10 cellular contexts compared by ENCODE assay signal in genomic region chr22:40043086-40043485, GRCh38. TPM values are rescaled to one million over a fixed set of nuclear protein-coding genes. Genes with fewer than 3 reads are reported as not detected.
A peak's percentile ranks its signal among the peaks of the same experiment; 100 is the strongest.
DNase-seq lines count a peak whose midpoint lies in the region; ATAC-seq and TF ChIP-seq lines count a peak whose summit lies in the region.
"Had no signal": no experiment of that assay in that cellular context is flagged by ENCODE, and none has a peak within 500 bp of the region (broad histone marks: within the 10 kb centered on the region; RNA-seq: fewer than 3 reads in every experiment).

No MANE protein-coding gene starts in this region.

- H3K79me2 ChIP-seq in neural progenitor cell (ENCODE audit: low read depth), result peaks cover 28% of the 10 kb centered on the region

- H3K4me3 Mint-ChIP-seq in CD8-positive, alpha-beta T cell, result peak overlapping the region; percentile 7
- peak overlapping the region; percentile 97 for H3K4me3 Mint-ChIP-seq in neural progenitor cell

- peaks cover 28% of the 10 kb centered on the region for H4K20me1 ChIP-seq in neural progenitor cell (ENCODE audit: low read depth)

- H3K27ac ChIP-seq in CD8-positive, alpha-beta T cell (ENCODE audit: low read depth, low read length), result no peak overlapping the region
- H3K27ac ChIP-seq in dorsolateral prefrontal cortex, result peak overlapping the region in 47 of 59 donors; percentile 89 to 99 (median 98)
- H3K27ac ChIP-seq in neural progenitor cell, result no peak overlapping the region

- ATAC-seq in CD8-positive, alpha-beta T cell, result no peak
- ATAC-seq in GM18498 (IDR thresholded peaks at IDR 0.05; ENCODE audit: unreplicated experiment), result no peak
- ATAC-seq: Panc1 had no signal

- peaks cover 22% of the 10 kb centered on the region for H3K4me1 ChIP-seq in CD8-positive, alpha-beta T cell (ENCODE audit: insufficient read depth, low read length)
- H3K4me1 ChIP-seq in neural progenitor cell, result peaks cover 7% of the 10 kb centered on the region
- peaks cover 20% of the 10 kb centered on the region for H3K4me1 ChIP-seq in HAP-1

- no peak overlapping the region for H3K9ac ChIP-seq in neural progenitor cell

- peaks cover 15% of the 10 kb centered on the region for H3K27me3 Mint-ChIP-seq in CD8-positive, alpha-beta T cell (ENCODE audit: low read depth)
- peaks cover 18% of the 10 kb centered on the region for H3K27me3 Mint-ChIP-seq in neural progenitor cell (ENCODE audit: insufficient read depth, low read depth)

- no peaks in the 10 kb centered on the region for H3K9me3 Mint-ChIP-seq in CD8-positive, alpha-beta T cell
- no peaks in the 10 kb centered on the region for H3K9me3 Mint-ChIP-seq in neural progenitor cell

- no peak overlapping the region for H3K4me3 ChIP-seq in CD8-positive, alpha-beta T cell (ENCODE audit: low read depth, low read length)
- H3K4me3 ChIP-seq in dorsolateral prefrontal cortex (peak overlapping the region in 24 of 59 donors; percentile 8 to 92 (median 82)), neural progenitor cell (no peak overlapping the region), HAP-1 (no peak overlapping the region)

- intact Hi-C loops in CD8-positive, alpha-beta T cell (cut with DNase I, micrococcal nuclease), result loop anchor here in 1 of 2 experiments (10.0 kb wide), 1 partner anchor 888 kb away; the partner anchor contains the start of gene CBX7
- intact Hi-C loops in dorsolateral prefrontal cortex (cut with DNase I), result loop anchor here (5.0 to 10.0 kb wide), 3 partner anchors 304 to 888 kb away; partner anchors contain the start of genes ADSL (in 1 of the 2), CBX7 (in 1 of the 2) and RPS19BP1 (in 1 of the 2)

- in situ Hi-C loops in HAP-1 (cut with MboI; ENCODE audit: low sequenced_read_pairs), result loop anchor here (10.0 to 25.0 kb wide), 3 partner anchors 142 to 881 kb away; partner anchors contain the start of genes ADSL and CBX7

- H3K27ac Mint-ChIP-seq in CD8-positive, alpha-beta T cell, result peak overlapping the region; percentile 100
- H3K27ac Mint-ChIP-seq in neural progenitor cell, result no peak overlapping the region

- CTCF ChIA-PET in CD8-positive, alpha-beta T cell (lab: Charles Lee), result interaction anchor here (0.6 to 2.5 kb wide), 7 partner anchors 11 to 512 kb away, joined by 3 to 13 read pairs (median 4); partner anchors contain the start of gene ADSL

- no peak overlapping the region for H3K4me2 ChIP-seq in neural progenitor cell

- no peak for TF ChIP-seq CTCF in CD8-positive, alpha-beta T cell (IDR thresholded peaks at IDR 0.05)
- TF ChIP-seq CTCF in dorsolateral prefrontal cortex (IDR thresholded peaks at IDR 0.05 in 54 of 56, conservative IDR thresholded peaks at IDR 0.05 in 2 of 56; ENCODE audit: low read depth in 1 of 56, partially characterized antibody in 56 of 56) (no peak), neural progenitor cell (IDR thresholded peaks at IDR 0.05) (no peak)

- no peaks in the 10 kb centered on the region for H3K36me3 ChIP-seq in CD8-positive, alpha-beta T cell (ENCODE audit: insufficient read depth, low read length)
- H3K36me3 ChIP-seq in neural progenitor cell (no peaks in the 10 kb centered on the region), HAP-1 (replicated peaks) (no peaks in the 10 kb centered on the region)

- POLR2A ChIA-PET in CD8-positive, alpha-beta T cell (lab: Charles Lee), result interaction anchor here (0.6 to 4.0 kb wide), 12 partner anchors 7 to 724 kb away, joined by 3 to 62 read pairs (median 6); partner anchors contain the start of genes ADSL, ATF4, RPL3 and RPS19BP1

- peaks cover 10% of the 10 kb centered on the region for H3K36me3 Mint-ChIP-seq in CD8-positive, alpha-beta T cell
- H3K36me3 Mint-ChIP-seq in neural progenitor cell, result no peaks in the 10 kb centered on the region

- H3K27me3 ChIP-seq in CD8-positive, alpha-beta T cell (ENCODE audit: insufficient read depth, low read length), result no peaks in the 10 kb centered on the region
- H3K27me3 ChIP-seq in dorsolateral prefrontal cortex (peaks cover 0 to 27% (median 0%) of the 10 kb centered on the region in 45 donors), neural progenitor cell (peaks cover 50% of the 10 kb centered on the region), HAP-1 (ENCODE audit: low read depth) (no peaks in the 10 kb centered on the region; the same call in none of the 2 replicates)

- H3K9me3 ChIP-seq in CD8-positive, alpha-beta T cell (ENCODE audit: low read length), result no peaks in the 10 kb centered on the region
- H3K9me3 ChIP-seq in neural progenitor cell (ENCODE audit: low read depth) (no peaks in the 10 kb centered on the region), HAP-1 (no peaks in the 10 kb centered on the region)

- H3F3A ChIP-seq in neural progenitor cell (ENCODE audit: low read depth), result peaks cover 13% of the 10 kb centered on the region

- DNase-seq in CD8-positive, alpha-beta T cell, result no peak
- peak; percentile 1 for DNase-seq in NCI-H1048 (lab: John Stamatoyannopoulos, UW)
- peak in 2 of 10 donors; percentile 9 to 24 for DNase-seq in dorsolateral prefrontal cortex
- no peak for DNase-seq in neural progenitor cell (ENCODE audit: low spot score)
- no peak for DNase-seq in cortex of kidney (lab: John Stamatoyannopoulos, UW)
- DNase-seq in HAP-1 (ENCODE audit: low spot score in 2 of 2), result no peak
- DNase-seq in T1000 (lab: John Stamatoyannopoulos, UW), result no peak
- DNase-seq: hippocampal formation had no signal

- peaks cover 36% of the 10 kb centered on the region for H3K4me1 Mint-ChIP-seq in CD8-positive, alpha-beta T cell (ENCODE audit: low read depth)
- peaks cover 16% of the 10 kb centered on the region for H3K4me1 Mint-ChIP-seq in neural progenitor cell

- H2AFZ ChIP-seq in neural progenitor cell (replicated peaks), result no peak overlapping the region

RNA-seq across cellular contexts. Expression of gene FAM83F, which starts 48.3 kb away (rescaled TPM):
- total RNA-seq in CD8-positive, alpha-beta T cell, result 10 to 100 TPM; 17.6 to 23.5 TPM
- total RNA-seq in dorsolateral prefrontal cortex (under 1 TPM in 114 of 120 experiments, not detected in 6; 0.03 to 0.91 (median 0.11) TPM), neural progenitor cell (ENCODE audit: low replicate concordance) (0.09 and 0.56 TPM in 2 replicates)

Comparison
In these comparisons a context has a peak if more than half of its experiments do, and no peak if none do; other contexts are left out.
1. H3K27ac ChIP-seq: peak in dorsolateral prefrontal cortex (47 of 59); none in CD8-positive, alpha-beta T cell (single experiment) and neural progenitor cell (single experiment).
2. RNA of gene FAM83F, which starts 48.3 kb away (total RNA-seq): 17.6 to 23.5 TPM in CD8-positive, alpha-beta T cell; 0.03 to 0.91 TPM in dorsolateral prefrontal cortex and 0.09 to 0.56 TPM in neural progenitor cell; every median in the first group is over 4 times any median in the second.